20 cellular contexts compared by ENCODE assay signal in the genomic region with DNA sequence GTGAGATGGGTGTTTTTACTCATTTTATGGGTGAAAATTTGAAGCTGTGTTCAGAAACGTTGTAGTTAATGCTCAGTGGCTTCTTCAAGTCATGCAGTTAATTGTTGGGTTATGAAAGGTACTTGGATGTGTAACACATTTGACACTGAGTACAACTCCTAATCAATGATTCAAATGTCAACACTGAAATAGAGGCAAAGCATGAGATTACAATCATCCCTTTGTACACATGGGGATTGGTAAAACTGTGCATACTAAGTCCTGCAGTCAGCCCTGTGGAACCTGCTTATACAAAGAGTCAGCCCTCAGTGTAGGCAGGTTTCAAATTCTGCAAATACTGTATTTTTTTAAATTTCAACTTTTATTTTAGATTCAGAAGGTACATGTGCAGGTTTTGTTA. TPM values are rescaled to one million over a fixed set of nuclear protein-coding genes. Genes with fewer than 3 reads are reported as not detected.
A peak's percentile ranks its signal among the peaks of the same experiment; 100 is the strongest.
DNase-seq lines count a peak whose midpoint lies in the region; ATAC-seq and TF ChIP-seq lines count a peak whose summit lies in the region.
"Had no signal": no experiment of that assay in that cellular context is flagged by ENCODE, and none has a peak within 500 bp of the region (broad histone marks: within the 10 kb centered on the region; RNA-seq: fewer than 3 reads in every experiment).

No MANE protein-coding gene starts in this region.

- H3K14ac ChIP-seq in mesenchymal stem cell (ENCODE audit: low read length in 2 of 2): no peak overlapping the region

- no peak for ATAC-seq in left cardiac atrium

- H3K9me3 ChIP-seq in right atrium auricular region (no peaks in the 10 kb centered on the region), mesenchymal stem cell (ENCODE audit: control insufficient read depth, low read length) (no peaks in the 10 kb centered on the region)

- H2BK12ac ChIP-seq in mesenchymal stem cell (ENCODE audit: low read length in 2 of 2): no peak overlapping the region

- no peak for TF ChIP-seq CTCF in right atrium auricular region (IDR thresholded peaks at IDR 0.05)
- TF ChIP-seq CTCF in dorsolateral prefrontal cortex (IDR thresholded peaks at IDR 0.05 in 54 of 56, conservative IDR thresholded peaks at IDR 0.05 in 2 of 56; ENCODE audit: low read depth in 1 of 56, partially characterized antibody in 56 of 56): no peak

- no peaks in the 10 kb centered on the region for H3K27me3 ChIP-seq in right atrium auricular region
- no peaks in the 10 kb centered on the region for H3K27me3 ChIP-seq in dorsolateral prefrontal cortex
- H3K27me3 ChIP-seq in mesenchymal stem cell (ENCODE audit: control insufficient read depth in 1 of 2, insufficient read depth in 1 of 2, low read length in 2 of 2): no peaks in the 10 kb centered on the region

- no CpG with 5 or more reads among the region's 1 CpG for whole genome bisulfite sequencing in mesenchymal stem cell

- H2BK5ac ChIP-seq in mesenchymal stem cell (ENCODE audit: low read depth, low read length, poor library complexity, severe bottlenecking): no peak overlapping the region

- H2AK5ac ChIP-seq in mesenchymal stem cell (ENCODE audit: low read length, severe bottlenecking): no peak overlapping the region

- no peak overlapping the region for H4K91ac ChIP-seq in mesenchymal stem cell (ENCODE audit: low read length)

- no peak overlapping the region for H4K8ac ChIP-seq in mesenchymal stem cell (ENCODE audit: low read length)

- H3K4me2 ChIP-seq in mesenchymal stem cell (ENCODE audit: low read length, poor library complexity, severe bottlenecking): no peak overlapping the region

- H3K4ac ChIP-seq in mesenchymal stem cell (ENCODE audit: low read depth in 1 of 2, low read length in 2 of 2): no peak overlapping the region

- H3K27ac ChIP-seq in right atrium auricular region (peak overlapping the region; percentile 93 to 97), dorsolateral prefrontal cortex (peak overlapping the region in 7 of 59 donors; percentile 14 to 93 (median 85)), mesenchymal stem cell (ENCODE audit: low read length, poor library complexity, severe bottlenecking) (no peak overlapping the region)

- no peaks in the 10 kb centered on the region for H3K36me3 ChIP-seq in right atrium auricular region
- H3K36me3 ChIP-seq in mesenchymal stem cell (ENCODE audit: control insufficient read depth in 1 of 2, insufficient read depth in 2 of 2, low read depth in 1 of 2, low read length in 2 of 2): no peaks in the 10 kb centered on the region

- no peak overlapping the region for H2BK15ac ChIP-seq in mesenchymal stem cell (ENCODE audit: low read depth, poor library complexity, severe bottlenecking)

- H3K79me1 ChIP-seq in mesenchymal stem cell (replicated peaks; ENCODE audit: low read length, poor library complexity, severe bottlenecking): peaks cover 5% of the 10 kb centered on the region

- H3K4me1 ChIP-seq in right atrium auricular region: peaks cover 0 to 58% of the 10 kb centered on the region in 2 donors
- peaks cover 17% of the 10 kb centered on the region for H3K4me1 ChIP-seq in mesenchymal stem cell (ENCODE audit: control insufficient read depth, insufficient read depth, low read depth, low read length)

- H3K4me3 ChIP-seq in right atrium auricular region (peak overlapping the region in 1 of 2 donors; percentile 87), dorsolateral prefrontal cortex (peak overlapping the region in 33 of 59 donors; percentile 4 to 94 (median 83)), mesenchymal stem cell (ENCODE audit: insufficient read depth in 1 of 2, low read depth in 1 of 2, low read length in 2 of 2) (peak overlapping the region in 1 of 2 experiments; percentile 71)
- H3K4me3 ChIP-seq: lung had no signal

- peak overlapping the region in 1 of 2 experiments; percentile 34 for H3K18ac ChIP-seq in mesenchymal stem cell (ENCODE audit: low read depth in 1 of 2, low read length in 2 of 2)

- H2AFZ ChIP-seq in mesenchymal stem cell (ENCODE audit: low read depth, low read length): no peak overlapping the region

- H3K23ac ChIP-seq in mesenchymal stem cell (ENCODE audit: low read length in 2 of 2): no peak overlapping the region

- no peak overlapping the region for H2BK120ac ChIP-seq in mesenchymal stem cell (ENCODE audit: low read depth, low read length)

- H3K9ac ChIP-seq in mesenchymal stem cell (ENCODE audit: low read length): peak overlapping the region; percentile 90

- intact Hi-C loops in left cardiac atrium (cut with DNase I) (loop anchor here (5.0 to 10.0 kb wide), 3 partner anchors 33 to 420 kb away; no protein-coding TSS in a partner anchor), dorsolateral prefrontal cortex (cut with DNase I) (loop anchor here (5.0 to 10.0 kb wide), 3 partner anchors 83 to 430 kb away; no protein-coding TSS in a partner anchor)

- DNase-seq in right atrium auricular region (ENCODE audit: low spot score) (no peak), left cardiac atrium (no peak), dorsolateral prefrontal cortex (no peak), mesenchymal stem cell (no peak), middle frontal gyrus (ENCODE audit: extremely low spot score, low spot score) (no peak), NCI-H2107 treated with DMSO at 0.1 percent for 48 hours (lab: John Stamatoyannopoulos, UW; ENCODE audit: unreplicated experiment) (no peak)
- DNase-seq in activated naive CD4-positive, alpha-beta T cell (lab: John Stamatoyannopoulos, UW): no peak
- no peak for DNase-seq in effector CD8-positive, alpha-beta T cell (lab: John Stamatoyannopoulos, UW)
- DNase-seq: activated CD4-positive, CD25-positive, alpha-beta regulatory T cell; CD4-positive, alpha-beta memory T cell; DMS79 treated with DMSO at 0.1 percent for 48 hours; HCEC 1CT; Kasumi-1; naive B cell; NCI-H2171; NCI-H82; stimulated activated naive CD4-positive, alpha-beta T cell treated with Interleukin-2 at 50 U/mL for 16 hours; T-helper 2 cell had no signal

RNA-seq across cellular contexts. Expression of a gene that starts 3.3 kb away (rescaled TPM):
- total RNA-seq in right atrium auricular region (100 to 1,000 TPM; 109 to 145 TPM), left cardiac atrium (100 to 1,000 TPM; 106 to 129 TPM), dorsolateral prefrontal cortex (10 to 100 TPM; 26.3 to 60.7 (median 40.9) TPM)
- polyA plus RNA-seq in mesenchymal stem cell (2013, experiment 1 of 2): 91.1 TPM
- 90.1 TPM for polyA plus RNA-seq in mesenchymal stem cell (2013, experiment 2 of 2)
- total RNA-seq: activated T-helper 2 cell treated with anti-CD3 and anti-CD28 coated beads, Interferon-gamma antibody, Interleukin-2, Interleukin-4, amounts not matched to agents 10 μg/mL and 5 μg/mL and 100 μg/mL, durations not matched to agents 14 hours and 24 hours and 36 hours; CD4-positive, alpha-beta memory T cell had no signal
- polyA plus RNA-seq: CD4-positive, alpha-beta memory T cell had no signal
